19 cellular contexts compared by ENCODE assay signal in genomic region chr2:181188605-181189004, GRCh38.
DNase-seq lines count a peak whose midpoint lies in the region; FAIRE-seq and TF ChIP-seq lines count a peak whose summit lies in the region.
"Had no signal": no experiment of that assay in that cellular context is flagged by ENCODE, and none has a peak within 500 bp of the region (broad histone marks: within the 10 kb centered on the region; RNA-seq: fewer than 3 reads in every experiment).

No MANE protein-coding gene starts in this region.

- peaks cover 3% of the 10 kb centered on the region; the same call in 1 of the 2 replicates for H3K9me2 ChIP-seq in PC-9 (ENCODE audit: insufficient read depth)

- no peak overlapping the region for H2BK12ac ChIP-seq in neuronal stem cell (ENCODE audit: low read length)

- H3K4me3 ChIP-seq in PC-9 (no peak overlapping the region), neuronal stem cell (ENCODE audit: low read length in 2 of 2) (no peak overlapping the region), Peyer's patch (no peak overlapping the region)
- H3K4me3 ChIP-seq: HAP-1, SJCRH30 had no signal

- no peak overlapping the region for H2BK15ac ChIP-seq in neuronal stem cell (ENCODE audit: low read length)

- BruUV-seq in PC-9 (replicated peaks; lab: Mats Ljungman, UMichigan): no TSS peak

- FAIRE-seq in H54 (lab: Jason Lieb, UNC): peak; percentile 53
- FAIRE-seq: A204.1 had no signal

- H2AFZ ChIP-seq in PC-9: peak overlapping the region; percentile 15; the same call in 1 of the 2 replicates
- peak overlapping the region; percentile 36 for H2AFZ ChIP-seq in neuronal stem cell (ENCODE audit: low read length)

- H3K18ac ChIP-seq in neuronal stem cell (ENCODE audit: low read length): no peak overlapping the region

- H3K27ac ChIP-seq in PC-9 (no peak overlapping the region), neuronal stem cell (replicated peaks; ENCODE audit: low read length) (no peak overlapping the region), Peyer's patch (no peak overlapping the region)
- H3K27ac ChIP-seq: KMS-11, SJCRH30 had no signal

- WGBS in neuronal stem cell (ENCODE audit: extremely low coverage in 2 of 2, insufficient read length in 2 of 2, insufficient replicate concordance in 1 of 2), 2 donors: no CpG with 5 or more reads among the region's 4 CpGs

- TF ChIP-seq POLR2A in H54 (IDR thresholded peaks at IDR 0.05; ENCODE audit: low read depth, low read length) (no peak), Peyer's patch (IDR thresholded peaks at IDR 0.05) (no peak)

- no peaks in the 10 kb centered on the region for H3F3A ChIP-seq in PC-9 (ENCODE audit: insufficient read depth, low read depth)

- POLR2A ChIA-PET in PC-9 (lab: Charles Lee; ENCODE audit: unreplicated experiment): interaction anchor here (0.6 kb wide), 1 partner anchor 42 kb away, joined by 3 read pairs; no protein-coding TSS in a partner anchor

- H2BK5ac ChIP-seq in neuronal stem cell (ENCODE audit: low read length): no peak overlapping the region

- no peak overlapping the region for H3K4ac ChIP-seq in neuronal stem cell (ENCODE audit: low read length)

- no peaks in the 10 kb centered on the region for H3K79me1 ChIP-seq in neuronal stem cell (ENCODE audit: low read depth, low read length)

- no peaks in the 10 kb centered on the region for H4K20me1 ChIP-seq in PC-9 (ENCODE audit: insufficient read depth)

- H2AK5ac ChIP-seq in neuronal stem cell (ENCODE audit: low read depth, low read length): no peak overlapping the region

- H4K8ac ChIP-seq in neuronal stem cell (ENCODE audit: low read depth, low read length): no peak overlapping the region

- no peak overlapping the region for H3K14ac ChIP-seq in neuronal stem cell (ENCODE audit: low read length)

- no peak overlapping the region for H2BK120ac ChIP-seq in neuronal stem cell (ENCODE audit: low read depth, low read length)

- CTCF ChIA-PET in PC-9 (lab: Charles Lee): no interaction called here

- no peaks in the 10 kb centered on the region for H3K9me3 ChIP-seq in PC-9 (ENCODE audit: insufficient read depth, low read depth)
- no peaks in the 10 kb centered on the region for H3K9me3 ChIP-seq in neuronal stem cell (replicated peaks in 1 of 2; ENCODE audit: control insufficient read depth in 2 of 2, insufficient read depth in 1 of 2, low read depth in 1 of 2, low read length in 2 of 2)
- no peaks in the 10 kb centered on the region for H3K9me3 ChIP-seq in Peyer's patch
- H3K9me3 ChIP-seq: HAP-1, SJCRH30 had no signal

- TF ChIP-seq CTCF in PC-9 (conservative IDR thresholded peaks at IDR 0.05): no peak
- TF ChIP-seq CTCF in Peyer's patch (IDR thresholded peaks at IDR 0.05): no peak

- no peaks in the 10 kb centered on the region for H3K79me2 ChIP-seq in PC-9 (ENCODE audit: low read depth)

- intact Hi-C loops in PC-9 (cut with micrococcal nuclease; ENCODE audit: unreplicated experiment): no loop called here

- H3K36me3 ChIP-seq in PC-9 (ENCODE audit: low read depth) (no peaks in the 10 kb centered on the region), neuronal stem cell (replicated peaks in 1 of 2; ENCODE audit: control insufficient read depth in 2 of 2, insufficient read depth in 2 of 2, low read length in 2 of 2) (no peaks in the 10 kb centered on the region), Peyer's patch (no peaks in the 10 kb centered on the region)
- H3K36me3 ChIP-seq: HAP-1, SJCRH30 had no signal

- no peak overlapping the region for H4K91ac ChIP-seq in neuronal stem cell (ENCODE audit: low read depth, low read length, poor library complexity)

- peak; percentile 30 for DNase-seq in NCI-H2171 treated with DMSO at 0.1 percent for 48 hours (lab: John Stamatoyannopoulos, UW)
- DNase-seq in NCI-H2171 (lab: John Stamatoyannopoulos, UW): no peak
- DNase-seq in H54 (ENCODE audit: insufficient read length, low spot score): no peak
- no peak for DNase-seq in PC-9
- no peak for DNase-seq in neuronal stem cell (ENCODE audit: low spot score)
- DNase-seq in GDM1 (lab: John Stamatoyannopoulos, UW): no peak
- DNase-seq in Peyer's patch: no peak
- DNase-seq: EL; IMR-90; NCI-H1105; NCI-H1930; NCI-H510A treated with DMSO at 0.1 percent for 48 hours; NCI-H748 treated with DMSO at 0.1 percent for 48 hours; NK-92 treated with Interleukin-12 subunit alpha and Interleukin-12 subunit beta, amount 100 ng/mL, for 24 hours; SJCRH30; T-helper 1 cell had no signal

- H3K4me2 ChIP-seq in PC-9: no peak overlapping the region
- no peak overlapping the region for H3K4me2 ChIP-seq in neuronal stem cell (ENCODE audit: insufficient read depth, low read length, poor library complexity, severe bottlenecking)
- H3K4me2 ChIP-seq: KMS-11 had no signal

- no peaks in the 10 kb centered on the region for H3K4me1 ChIP-seq in PC-9 (replicated peaks; ENCODE audit: insufficient read depth)
- peaks cover 0 to 6% of the 10 kb centered on the region in 2 donors for H3K4me1 ChIP-seq in neuronal stem cell (ENCODE audit: control insufficient read depth in 2 of 2, insufficient read depth in 1 of 2, low read depth in 1 of 2, low read length in 2 of 2)
- H3K4me1 ChIP-seq in Peyer's patch: no peaks in the 10 kb centered on the region
- H3K4me1 ChIP-seq: HAP-1 had no signal

- H3K27me3 ChIP-seq in PC-9 (ENCODE audit: insufficient read depth, low read depth): no peaks in the 10 kb centered on the region
- H3K27me3 ChIP-seq in neuronal stem cell (ENCODE audit: control insufficient read depth in 3 of 3, insufficient read depth in 3 of 3, low read depth in 1 of 3, low read length in 3 of 3): no peaks in the 10 kb centered on the region
- no peaks in the 10 kb centered on the region for H3K27me3 ChIP-seq in Peyer's patch
- H3K27me3 ChIP-seq: SJCRH30 had no signal

- H3K9ac ChIP-seq in neuronal stem cell (ENCODE audit: low read depth, low read length, poor library complexity): no peak overlapping the region
- H3K9ac ChIP-seq: KMS-11 had no signal

- H3K23ac ChIP-seq in neuronal stem cell (ENCODE audit: low read depth, low read length, poor library complexity): no peak overlapping the region
